14 cellular contexts compared by ENCODE assay signal in the genomic region with DNA sequence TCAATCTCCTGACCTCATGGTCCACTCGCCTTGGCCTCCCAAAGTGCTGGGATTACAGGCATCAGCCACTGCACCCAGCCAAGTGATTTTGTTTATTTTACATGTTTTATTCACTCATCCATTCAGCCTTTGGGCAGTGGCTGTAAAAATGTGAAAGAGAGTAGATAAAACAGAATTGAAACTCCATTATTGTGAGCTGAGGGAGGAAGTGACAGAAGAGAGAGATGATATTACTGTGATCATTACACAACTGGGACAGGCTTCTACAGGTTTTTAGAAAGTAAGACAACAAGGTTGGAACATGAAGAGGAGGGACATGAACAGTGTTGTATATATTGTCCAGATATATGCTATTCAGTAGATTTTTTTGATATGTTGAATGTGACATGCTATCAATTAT. TPM values are rescaled to one million over a fixed set of nuclear protein-coding genes. Genes with fewer than 3 reads are reported as not detected.
DNase-seq lines count a peak whose midpoint lies in the region; ATAC-seq and TF ChIP-seq lines count a peak whose summit lies in the region.
"Had no signal": no experiment of that assay in that cellular context is flagged by ENCODE, and none has a peak within 500 bp of the region (broad histone marks: within the 10 kb centered on the region; RNA-seq: fewer than 3 reads in every experiment).

No MANE protein-coding gene starts in this region.

- H3K36me3 Mint-ChIP-seq in MCF 10A (ENCODE audit: insufficient read depth, unreplicated experiment) (peaks cover 45% of the 10 kb centered on the region), IgD-negative memory B cell (peaks cover 23% of the 10 kb centered on the region), chondrocyte (ENCODE audit: low read depth) (peaks cover 33% of the 10 kb centered on the region)
- peaks cover 75% of the 10 kb centered on the region for H3K36me3 Mint-ChIP-seq in stimulated activated effector memory CD8-positive, alpha-beta T cell treated with anti-CD3 and anti-CD28 coated beads, Interleukin-12 subunit alpha, Interleukin-12 subunit beta, amount 100 ng/mL, for 72 hours
- peaks cover 56% of the 10 kb centered on the region for H3K36me3 Mint-ChIP-seq in activated CD4-positive, alpha-beta T cell treated with anti-CD3 and anti-CD28 coated beads, Interleukin-2, amount 10 ng/mL, durations not matched to agents 7 days and 5 days (ENCODE audit: low read depth)

- DNase-seq in mammary epithelial cell, result peak; percentile 29
- no peak for DNase-seq in MCF 10A (ENCODE audit: unreplicated experiment)
- no peak for DNase-seq in stimulated activated effector memory CD8-positive, alpha-beta T cell treated with anti-CD3 and anti-CD28 coated beads, Interleukin-12 subunit alpha, Interleukin-12 subunit beta, amount 100 ng/mL, for 72 hours (ENCODE audit: low spot score in 2 of 2)
- no peak for DNase-seq in right atrium auricular region (ENCODE audit: low spot score)
- DNase-seq in chondrocyte (ENCODE audit: low spot score), result no peak
- DNase-seq in activated CD4-positive, alpha-beta T cell treated with anti-CD3 and anti-CD28 coated beads, Interleukin-2, amount 10 ng/mL, durations not matched to agents 7 days and 5 days, result no peak
- DNase-seq: activated CD8-positive, alpha-beta T cell treated with anti-CD3 and anti-CD28 coated beads, Interleukin-2, amount 10 ng/mL, durations not matched to agents 7 days and 5 days; adrenal gland; cortex of kidney; NCI-H2171 treated with DMSO at 0.1 percent for 48 hours; OCI-M1; stimulated activated CD4-positive, alpha-beta T cell treated with anti-CD3 and anti-CD28 coated beads, Interleukin-2, amount 100 ng/mL, for 48 hours had no signal

- H3K27ac Mint-ChIP-seq in MCF 10A (ENCODE audit: low read depth, unreplicated experiment) (no peak overlapping the region), IgD-negative memory B cell (peak overlapping the region in 2 of 3 donors; percentile 46 to 65), chondrocyte (ENCODE audit: unreplicated experiment) (no peak overlapping the region)
- H3K27ac Mint-ChIP-seq in stimulated activated effector memory CD8-positive, alpha-beta T cell treated with anti-CD3 and anti-CD28 coated beads, Interleukin-12 subunit alpha, Interleukin-12 subunit beta, amount 100 ng/mL, for 72 hours, result no peak overlapping the region
- no peak overlapping the region for H3K27ac Mint-ChIP-seq in activated CD4-positive, alpha-beta T cell treated with anti-CD3 and anti-CD28 coated beads, Interleukin-2, amount 10 ng/mL, durations not matched to agents 7 days and 5 days
- H3K27ac Mint-ChIP-seq: activated CD8-positive, alpha-beta T cell treated with anti-CD3 and anti-CD28 coated beads, Interleukin-2, amount 10 ng/mL, durations not matched to agents 7 days and 5 days had no signal

- H3K4me2 ChIP-seq in mammary epithelial cell (ENCODE audit: insufficient read depth, low read depth, low read length), result no peak overlapping the region

- H2AFZ ChIP-seq in mammary epithelial cell (ENCODE audit: low read depth, low read length), result no peak overlapping the region

- H3K27ac ChIP-seq in mammary epithelial cell (ENCODE audit: insufficient read depth, low read depth, low read length) (no peak overlapping the region), right atrium auricular region (no peak overlapping the region)
- H3K27ac ChIP-seq: adrenal gland had no signal

- in situ Hi-C loops in mammary epithelial cell (cut with MboI; ENCODE audit: low sequenced_read_pairs in 2 of 2), result no loop called here

- no peaks in the 10 kb centered on the region for H3K4me1 Mint-ChIP-seq in MCF 10A (ENCODE audit: insufficient read depth, unreplicated experiment)
- peaks cover 3 to 12% (median 4%) of the 10 kb centered on the region in 3 donors for H3K4me1 Mint-ChIP-seq in IgD-negative memory B cell
- peaks cover 14% of the 10 kb centered on the region for H3K4me1 Mint-ChIP-seq in stimulated activated effector memory CD8-positive, alpha-beta T cell treated with anti-CD3 and anti-CD28 coated beads, Interleukin-12 subunit alpha, Interleukin-12 subunit beta, amount 100 ng/mL, for 72 hours
- no peaks in the 10 kb centered on the region for H3K4me1 Mint-ChIP-seq in chondrocyte (ENCODE audit: low read depth)
- peaks cover 6% of the 10 kb centered on the region for H3K4me1 Mint-ChIP-seq in activated CD4-positive, alpha-beta T cell treated with anti-CD3 and anti-CD28 coated beads, Interleukin-2, amount 10 ng/mL, durations not matched to agents 7 days and 5 days

- dilution Hi-C loops in mammary epithelial cell (cut with HindIII; ENCODE audit: low sequenced_read_pairs), result no loop called here

- BruUV-seq in mammary epithelial cell (replicated peaks; lab: Mats Ljungman, UMichigan), result no TSS peak
- BruUV-seq in MCF 10A (replicated peaks; lab: Mats Ljungman, UMichigan), result no TSS peak

- H3K27me3 ChIP-seq in mammary epithelial cell (ENCODE audit: insufficient read depth, low read length) (no peaks in the 10 kb centered on the region), right atrium auricular region (no peaks in the 10 kb centered on the region)
- H3K27me3 ChIP-seq: adrenal gland had no signal

- CTCF ChIA-PET in mammary epithelial cell (lab: Charles Lee; ENCODE audit: low non-redundant PET) (no interaction called here), MCF 10A (lab: Yijun Ruan, JAX) (interaction anchor here (0.6 to 0.7 kb wide), 2 partner anchors 20 to 250 kb away, joined by 3 to 4 read pairs; no protein-coding TSS in a partner anchor)
- CTCF ChIA-PET in activated CD4-positive, alpha-beta T cell treated with anti-CD3 and anti-CD28 coated beads, Interleukin-2, amount 10 ng/mL, durations not matched to agents 7 days and 5 days (lab: Charles Lee), result interaction anchor here (1.3 to 1.4 kb wide), 2 partner anchors 9 to 10 kb away, joined by 3 to 4 read pairs; no protein-coding TSS in a partner anchor

- H4K20me1 ChIP-seq in mammary epithelial cell (ENCODE audit: insufficient read depth, low read length), result no peaks in the 10 kb centered on the region

- H3K9me3 ChIP-seq in mammary epithelial cell (replicated peaks; ENCODE audit: insufficient read depth, low read length) (no peaks in the 10 kb centered on the region), right atrium auricular region (peaks cover 0 to 6% of the 10 kb centered on the region in 2 donors)

- ATAC-seq in GM21576 (IDR thresholded peaks at IDR 0.05; ENCODE audit: unreplicated experiment), result peak; percentile 82
- ATAC-seq in stimulated activated effector memory CD8-positive, alpha-beta T cell treated with anti-CD3 and anti-CD28 coated beads, Interleukin-12 subunit alpha, Interleukin-12 subunit beta, amount 100 ng/mL, for 72 hours, result peak; percentile 68
- ATAC-seq: activated CD8-positive, alpha-beta T cell treated with anti-CD3 and anti-CD28 coated beads, Interleukin-2, amount 10 ng/mL, durations not matched to agents 7 days and 5 days had no signal

- intact Hi-C loops in mammary epithelial cell (cut with micrococcal nuclease), result no loop called here
- intact Hi-C loops in MCF 10A (cut with micrococcal nuclease), result no loop called here

- H3K4me1 ChIP-seq in mammary epithelial cell (ENCODE audit: insufficient read depth, low read length) (peaks cover 6% of the 10 kb centered on the region), right atrium auricular region (no peaks in the 10 kb centered on the region)

- H3K4me3 ChIP-seq in mammary epithelial cell (replicated peaks in 1 of 3; ENCODE audit: insufficient read depth in 1 of 3, low read depth in 2 of 3, low read length in 3 of 3) (no peak overlapping the region), right atrium auricular region (no peak overlapping the region)
- H3K4me3 ChIP-seq: adrenal gland had no signal

- no peak overlapping the region for H3K4me3 Mint-ChIP-seq in MCF 10A (ENCODE audit: unreplicated experiment)
- no peak overlapping the region for H3K4me3 Mint-ChIP-seq in IgD-negative memory B cell
- no peak overlapping the region for H3K4me3 Mint-ChIP-seq in stimulated activated effector memory CD8-positive, alpha-beta T cell treated with anti-CD3 and anti-CD28 coated beads, Interleukin-12 subunit alpha, Interleukin-12 subunit beta, amount 100 ng/mL, for 72 hours
- no peak overlapping the region for H3K4me3 Mint-ChIP-seq in chondrocyte (ENCODE audit: unreplicated experiment)
- H3K4me3 Mint-ChIP-seq in activated CD4-positive, alpha-beta T cell treated with anti-CD3 and anti-CD28 coated beads, Interleukin-2, amount 10 ng/mL, durations not matched to agents 7 days and 5 days, result no peak overlapping the region
- H3K4me3 Mint-ChIP-seq: activated CD8-positive, alpha-beta T cell treated with anti-CD3 and anti-CD28 coated beads, Interleukin-2, amount 10 ng/mL, durations not matched to agents 7 days and 5 days had no signal

- peaks cover 1% of the 10 kb centered on the region for H3K36me3 ChIP-seq in mammary epithelial cell (ENCODE audit: insufficient read depth, low read length)
- H3K36me3 ChIP-seq in right atrium auricular region, result peaks cover 44% of the 10 kb centered on the region

- H3K27me3 Mint-ChIP-seq in MCF 10A (ENCODE audit: insufficient read depth, unreplicated experiment) (no peaks in the 10 kb centered on the region), IgD-negative memory B cell (no peaks in the 10 kb centered on the region), chondrocyte (ENCODE audit: low read depth) (no peaks in the 10 kb centered on the region)
- no peaks in the 10 kb centered on the region for H3K27me3 Mint-ChIP-seq in activated CD4-positive, alpha-beta T cell treated with anti-CD3 and anti-CD28 coated beads, Interleukin-2, amount 10 ng/mL, durations not matched to agents 7 days and 5 days

- peaks cover 5% of the 10 kb centered on the region for H3K79me2 ChIP-seq in mammary epithelial cell (ENCODE audit: insufficient read depth, low read length)

- 100% methylated on average over 1 of the region's 1 CpG for WGBS in mammary epithelial cell (ENCODE audit: low coverage, missing lambda C conversion rate)

- H3K9ac ChIP-seq in mammary epithelial cell (ENCODE audit: insufficient read depth, low read length), result no peak overlapping the region

- TF ChIP-seq CTCF in mammary epithelial cell (conservative IDR thresholded peaks at IDR 0.05 in 1 of 2, IDR thresholded peaks at IDR 0.05 in 1 of 2; ENCODE audit: extremely low read depth in 1 of 2, insufficient read depth in 1 of 2, low read depth in 1 of 2, low read length in 2 of 2) (no peak), MCF 10A (IDR thresholded peaks at IDR 0.05; ENCODE audit: unreplicated experiment) (no peak), right atrium auricular region (IDR thresholded peaks at IDR 0.05) (no peak), chondrocyte (IDR thresholded peaks at IDR 0.05) (no peak)

- POLR2A ChIA-PET in MCF 10A (lab: Yijun Ruan, JAX), result interaction anchor here (0.9 kb wide), 1 partner anchor 24 kb away, joined by 3 read pairs; no protein-coding TSS in a partner anchor
- POLR2A ChIA-PET in activated CD4-positive, alpha-beta T cell treated with anti-CD3 and anti-CD28 coated beads, Interleukin-2, amount 10 ng/mL, durations not matched to agents 7 days and 5 days (lab: Charles Lee), result no interaction called here

- no peaks in the 10 kb centered on the region for H3K9me3 Mint-ChIP-seq in MCF 10A (ENCODE audit: unreplicated experiment)
- peaks cover 0 to 15% (median 2%) of the 10 kb centered on the region in 3 donors for H3K9me3 Mint-ChIP-seq in IgD-negative memory B cell
- peaks cover 5% of the 10 kb centered on the region for H3K9me3 Mint-ChIP-seq in stimulated activated effector memory CD8-positive, alpha-beta T cell treated with anti-CD3 and anti-CD28 coated beads, Interleukin-12 subunit alpha, Interleukin-12 subunit beta, amount 100 ng/mL, for 72 hours
- H3K9me3 Mint-ChIP-seq in chondrocyte (ENCODE audit: low read depth), result peaks cover 12% of the 10 kb centered on the region
- H3K9me3 Mint-ChIP-seq in activated CD4-positive, alpha-beta T cell treated with anti-CD3 and anti-CD28 coated beads, Interleukin-2, amount 10 ng/mL, durations not matched to agents 7 days and 5 days, result peaks cover 16% of the 10 kb centered on the region

RNA-seq across cellular contexts. Expression of a gene that starts 25.0 kb away (rescaled TPM):
- 10 to 100 TPM; 18.1 to 40.2 TPM for total RNA-seq in mammary epithelial cell
- polyA plus RNA-seq in mammary epithelial cell, result 9.1 TPM
- 7.5 TPM for polyA minus RNA-seq in mammary epithelial cell
- total RNA-seq in MCF 10A (2022), result 17.4 and 22.5 TPM in 2 replicates
- 21.5 TPM for polyA plus RNA-seq in IgD-negative memory B cell
- total RNA-seq in right atrium auricular region, result 10 to 100 TPM; 22.7 to 27.4 TPM
- 11.3 to 14.4 TPM (median 11.4 TPM) in 3 replicates for total RNA-seq in chondrocyte
- total RNA-seq in activated CD4-positive, alpha-beta T cell treated with anti-CD3 and anti-CD28 coated beads, Interleukin-2, amount 10 ng/mL, durations not matched to agents 7 days and 5 days, result 10 to 100 TPM; 18.2 to 21.2 TPM

RNA-seq across cellular contexts. Expression of a gene that starts 59.3 kb away (rescaled TPM):
- total RNA-seq in mammary epithelial cell (1 to 10 TPM in 1 of 2 donors, not detected in 1; 1.7 TPM), MCF 10A (2022) (0.93 TPM in 1 of 2 replicates, not detected in the other), right atrium auricular region (not detected), chondrocyte (0.60 TPM in 1 of 3 replicates, not detected in the others)
- polyA plus RNA-seq in mammary epithelial cell (0.74 TPM), IgD-negative memory B cell (0.36 TPM)
- not detected for polyA minus RNA-seq in mammary epithelial cell
- 1 to 10 TPM; 7.7 to 9.3 TPM for total RNA-seq in activated CD4-positive, alpha-beta T cell treated with anti-CD3 and anti-CD28 coated beads, Interleukin-2, amount 10 ng/mL, durations not matched to agents 7 days and 5 days

Comparison
In these comparisons a context has a peak if more than half of its experiments do, and no peak if none do; other contexts are left out.
1. H3K27ac Mint-ChIP-seq: peak in IgD-negative memory B cell (2 of 3); none in MCF 10A (single experiment), stimulated activated effector memory CD8-positive, alpha-beta T cell treated with anti-CD3 and anti-CD28 coated beads, Interleukin-12 subunit alpha, Interleukin-12 subunit beta, amount 100 ng/mL, for 72 hours (single experiment), chondrocyte (single experiment) and activated CD4-positive, alpha-beta T cell treated with anti-CD3 and anti-CD28 coated beads, Interleukin-2, amount 10 ng/mL, durations not matched to agents 7 days and 5 days (single experiment).